Comparison of ENCODE assay signal across 8 cellular contexts in the genomic region with DNA sequence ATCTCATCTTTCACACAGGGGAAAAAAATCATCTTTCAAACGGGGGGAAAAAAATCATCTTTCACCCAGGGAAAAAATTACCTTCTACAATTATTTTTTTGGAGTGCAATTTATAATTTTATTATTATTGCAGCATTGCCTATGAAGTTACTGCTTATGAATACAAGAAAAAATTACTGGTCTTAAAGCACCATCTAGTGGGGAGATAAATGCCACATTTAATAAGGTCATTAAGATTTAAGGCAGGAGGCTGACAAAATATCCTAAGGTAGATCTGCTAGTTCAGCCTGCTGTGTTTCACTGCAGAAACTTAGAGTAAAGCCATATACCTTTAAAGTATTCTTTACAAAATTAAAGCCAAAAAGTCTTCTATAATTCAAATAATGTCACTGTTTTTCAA. TPM values are rescaled to one million over a fixed set of nuclear protein-coding genes. Genes with fewer than 3 reads are reported as not detected.
DNase-seq lines count a peak whose midpoint lies in the region; TF ChIP-seq lines count a peak whose summit lies in the region.
"Had no signal": no experiment of that assay in that cellular context is flagged by ENCODE, and none has a peak within 500 bp of the region (broad histone marks: within the 10 kb centered on the region; RNA-seq: fewer than 3 reads in every experiment).

No MANE protein-coding gene starts in this region.

- 49 to 63% methylated on average over 1 of the region's 1 CpG for WGBS in lower leg skin, 2 donors

- H3K4me3 ChIP-seq in GM12864 (ENCODE audit: low read depth, low read length) = no peak overlapping the region
- H3K4me3 ChIP-seq in lower leg skin (ENCODE audit: low read depth, poor library complexity, severe bottlenecking) = no peak overlapping the region
- H3K4me3 ChIP-seq: SJSA1 had no signal

- TF ChIP-seq CTCF in GM12864 (IDR thresholded peaks at IDR 0.05; ENCODE audit: low read depth, low read length, missing control alignments) (peak; percentile 17), lower leg skin (IDR thresholded peaks at IDR 0.05) (no peak)

- TF ChIP-seq POLR2A in erythroblast (IDR thresholded peaks at IDR 0.05; ENCODE audit: low read length) (no peak), lower leg skin (IDR thresholded peaks at IDR 0.05) (no peak)

- intact Hi-C loops in lower leg skin (cut with DNase I; ENCODE audit: low total_unique reads) = no loop called here

- DNase-seq in GM12864 (ENCODE audit: low read depth) = no peak
- DNase-seq in NCI-H460 (ENCODE audit: extremely low read depth, low read depth) = peak; percentile 62
- peak; percentile 56 to 63 for DNase-seq in erythroblast (lab: John Stamatoyannopoulos, UW)
- peak; percentile 73 for DNase-seq in renal cortical epithelial cell (ENCODE audit: low read depth)
- no peak for DNase-seq in lower leg skin (ENCODE audit: low spot score in 2 of 2)
- DNase-seq in NCI-H446 treated with DMSO at 0.1 percent for 48 hours (lab: John Stamatoyannopoulos, UW) = no peak
- no peak for DNase-seq in NCI-H1048 (lab: John Stamatoyannopoulos, UW)

RNA-seq across cellular contexts. Expression of a gene that starts 13.7 kb away (rescaled TPM):
- total RNA-seq in NCI-H460 (2014; rRNA removed; shearing (Covaris generic)) = 17.6 and 23.6 TPM in 2 replicates
- polyA plus RNA-seq in NCI-H460 (2014; cell fraction: nucleus; rRNA removed) = 26.1 and 27.7 TPM in 2 replicates
- total RNA-seq in renal cortical epithelial cell (0.85 and 8.7 TPM in 2 replicates), lower leg skin (1 to 10 TPM in 3 of 4 donors, under 1 TPM in 1; 0.76 to 1.4 (median 1.3) TPM)

Comparison
In these comparisons a context has a peak if more than half of its experiments do, and no peak if none do; other contexts are left out.
1. DNase-seq: peak in NCI-H460 (single experiment), erythroblast (2 of 2) and renal cortical epithelial cell (single experiment); none in GM12864 (single experiment), lower leg skin (0 of 2), NCI-H446 treated with DMSO at 0.1 percent for 48 hours (single experiment) and NCI-H1048 (single experiment).